ENCODE assay signal across 2 cellular contexts in the genomic region with DNA sequence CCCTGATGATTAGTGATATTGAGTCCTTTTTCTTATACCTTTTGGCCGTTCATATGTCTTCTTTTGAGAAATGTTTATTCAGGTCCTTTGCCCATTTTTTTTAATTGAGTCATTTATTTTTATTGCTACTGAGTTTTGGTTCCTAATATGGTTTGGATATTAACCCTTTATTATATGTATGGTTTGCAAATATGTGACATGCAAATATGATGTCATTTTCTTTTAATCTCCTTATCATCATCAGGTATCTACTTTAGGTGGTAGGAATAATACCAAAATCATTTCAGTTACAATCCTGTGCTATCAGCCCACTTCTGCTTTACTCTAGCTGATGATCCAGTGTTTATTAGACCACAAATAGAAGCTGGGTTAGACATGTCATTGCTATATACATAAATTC.
TF ChIP-seq lines count a peak whose summit lies in the region.

No MANE protein-coding gene starts in this region.

TF ChIP-seq in HepG2, 621 proteins besides CTCF, POLR2A, EP300 and RAD21:
- TF ChIP-seq, protein P1, sequence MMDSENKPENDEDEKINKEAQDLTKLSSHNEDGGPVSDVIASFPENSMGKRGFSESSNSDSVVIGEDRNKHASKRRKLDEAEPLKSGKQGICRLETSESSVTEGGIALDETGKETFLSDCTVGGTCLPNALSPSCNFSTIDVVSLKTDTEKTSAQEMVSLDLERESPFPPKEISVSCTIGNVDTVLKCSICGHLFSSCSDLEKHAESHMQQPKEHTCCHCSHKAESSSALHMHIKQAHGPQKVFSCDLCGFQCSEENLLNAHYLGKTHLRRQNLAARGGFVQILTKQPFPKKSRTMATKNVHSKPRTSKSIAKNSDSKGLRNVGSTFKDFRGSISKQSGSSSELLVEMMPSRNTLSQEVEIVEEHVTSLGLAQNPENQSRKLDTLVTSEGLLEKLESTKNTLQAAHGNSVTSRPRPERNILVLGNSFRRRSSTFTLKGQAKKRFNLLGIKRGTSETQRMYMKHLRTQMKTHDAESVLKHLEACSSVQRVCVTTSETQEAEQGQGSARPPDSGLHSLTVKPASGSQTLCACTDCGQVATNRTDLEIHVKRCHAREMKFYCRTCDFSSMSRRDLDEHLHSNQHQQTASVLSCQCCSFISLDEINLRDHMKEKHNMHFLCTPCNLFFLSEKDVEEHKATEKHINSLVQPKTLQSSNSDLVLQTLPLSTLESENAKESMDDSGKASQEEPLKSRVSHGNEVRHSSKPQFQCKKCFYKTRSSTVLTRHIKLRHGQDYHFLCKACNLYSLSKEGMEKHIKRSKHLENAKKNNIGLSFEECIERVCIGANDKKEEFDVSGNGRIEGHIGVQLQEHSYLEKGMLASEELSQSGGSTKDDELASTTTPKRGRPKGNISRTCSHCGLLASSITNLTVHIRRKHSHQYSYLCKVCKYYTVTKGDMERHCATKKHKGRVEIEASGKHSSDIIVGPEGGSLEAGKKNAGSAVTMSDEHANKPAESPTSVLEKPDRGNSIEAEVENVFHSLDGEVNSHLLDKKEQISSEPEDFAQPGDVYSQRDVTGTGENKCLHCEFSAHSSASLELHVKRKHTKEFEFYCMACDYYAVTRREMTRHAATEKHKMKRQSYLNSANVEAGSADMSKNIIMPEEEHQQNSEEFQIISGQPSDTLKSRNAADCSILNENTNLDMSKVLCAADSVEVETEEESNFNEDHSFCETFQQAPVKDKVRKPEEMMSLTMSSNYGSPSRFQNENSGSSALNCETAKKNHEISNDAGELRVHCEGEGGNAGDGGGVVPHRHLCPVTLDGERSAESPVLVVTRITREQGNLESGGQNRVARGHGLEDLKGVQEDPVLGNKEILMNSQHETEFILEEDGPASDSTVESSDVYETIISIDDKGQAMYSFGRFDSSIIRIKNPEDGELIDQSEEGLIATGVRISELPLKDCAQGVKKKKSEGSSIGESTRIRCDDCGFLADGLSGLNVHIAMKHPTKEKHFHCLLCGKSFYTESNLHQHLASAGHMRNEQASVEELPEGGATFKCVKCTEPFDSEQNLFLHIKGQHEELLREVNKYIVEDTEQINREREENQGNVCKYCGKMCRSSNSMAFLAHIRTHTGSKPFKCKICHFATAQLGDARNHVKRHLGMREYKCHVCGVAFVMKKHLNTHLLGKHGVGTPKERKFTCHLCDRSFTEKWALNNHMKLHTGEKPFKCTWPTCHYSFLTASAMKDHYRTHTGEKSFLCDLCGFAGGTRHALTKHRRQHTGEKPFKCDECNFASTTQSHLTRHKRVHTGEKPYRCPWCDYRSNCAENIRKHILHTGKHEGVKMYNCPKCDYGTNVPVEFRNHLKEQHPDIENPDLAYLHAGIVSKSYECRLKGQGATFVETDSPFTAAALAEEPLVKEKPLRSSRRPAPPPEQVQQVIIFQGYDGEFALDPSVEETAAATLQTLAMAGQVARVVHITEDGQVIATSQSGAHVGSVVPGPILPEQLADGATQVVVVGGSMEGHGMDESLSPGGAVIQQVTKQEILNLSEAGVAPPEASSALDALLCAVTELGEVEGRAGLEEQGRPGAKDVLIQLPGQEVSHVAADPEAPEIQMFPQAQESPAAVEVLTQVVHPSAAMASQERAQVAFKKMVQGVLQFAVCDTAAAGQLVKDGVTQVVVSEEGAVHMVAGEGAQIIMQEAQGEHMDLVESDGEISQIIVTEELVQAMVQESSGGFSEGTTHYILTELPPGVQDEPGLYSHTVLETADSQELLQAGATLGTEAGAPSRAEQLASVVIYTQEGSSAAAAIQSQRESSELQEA (CRISPR knock-in tag; IDR thresholded peaks at IDR 0.05; ENCODE audit: not compliant biosample characterization): no peak
- TF ChIP-seq ZSCAN9 (CRISPR knock-in tag; IDR thresholded peaks at IDR 0.05; ENCODE audit: borderline replicate concordance) (no peak), ATF7 (IDR thresholded peaks at IDR 0.05) (peak; percentile 71), ATF7 (CRISPR knock-in tag; IDR thresholded peaks at IDR 0.05) (no peak), PHB2 (IDR thresholded peaks at IDR 0.05; ENCODE audit: partially characterized antibody) (no peak)

TF ChIP-seq in K562, 482 proteins besides CTCF, POLR2A, EP300 and RAD21:
- TF ChIP-seq IRF9 (tag; IDR thresholded peaks at IDR 0.05) (no peak), PTRF (tag; IDR thresholded peaks at IDR 0.05) (no peak), NRF1 (conservative IDR thresholded peaks at IDR 0.05 in 1 of 2, IDR thresholded peaks at IDR 0.05 in 1 of 2) (no peak), ATF7 (IDR thresholded peaks at IDR 0.05) (peak; percentile 33; the same call in 1 of the 2 replicates)
- TF ChIP-seq, protein P2, sequence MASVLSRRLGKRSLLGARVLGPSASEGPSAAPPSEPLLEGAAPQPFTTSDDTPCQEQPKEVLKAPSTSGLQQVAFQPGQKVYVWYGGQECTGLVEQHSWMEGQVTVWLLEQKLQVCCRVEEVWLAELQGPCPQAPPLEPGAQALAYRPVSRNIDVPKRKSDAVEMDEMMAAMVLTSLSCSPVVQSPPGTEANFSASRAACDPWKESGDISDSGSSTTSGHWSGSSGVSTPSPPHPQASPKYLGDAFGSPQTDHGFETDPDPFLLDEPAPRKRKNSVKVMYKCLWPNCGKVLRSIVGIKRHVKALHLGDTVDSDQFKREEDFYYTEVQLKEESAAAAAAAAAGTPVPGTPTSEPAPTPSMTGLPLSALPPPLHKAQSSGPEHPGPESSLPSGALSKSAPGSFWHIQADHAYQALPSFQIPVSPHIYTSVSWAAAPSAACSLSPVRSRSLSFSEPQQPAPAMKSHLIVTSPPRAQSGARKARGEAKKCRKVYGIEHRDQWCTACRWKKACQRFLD (CRISPR knock-in tag; IDR thresholded peaks at IDR 0.05): no peak
- TF ChIP-seq, protein P3, sequence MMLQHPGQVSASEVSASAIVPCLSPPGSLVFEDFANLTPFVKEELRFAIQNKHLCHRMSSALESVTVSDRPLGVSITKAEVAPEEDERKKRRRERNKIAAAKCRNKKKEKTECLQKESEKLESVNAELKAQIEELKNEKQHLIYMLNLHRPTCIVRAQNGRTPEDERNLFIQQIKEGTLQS (IDR thresholded peaks at IDR 0.05): peak; percentile 34; the same call in 1 of the 2 replicates
- TF ChIP-seq, protein P3 (CRISPR knock-in tag; conservative IDR thresholded peaks at IDR 0.05): no peak
